Comparison of ENCODE assay signal across 18 cellular contexts in the genomic region with DNA sequence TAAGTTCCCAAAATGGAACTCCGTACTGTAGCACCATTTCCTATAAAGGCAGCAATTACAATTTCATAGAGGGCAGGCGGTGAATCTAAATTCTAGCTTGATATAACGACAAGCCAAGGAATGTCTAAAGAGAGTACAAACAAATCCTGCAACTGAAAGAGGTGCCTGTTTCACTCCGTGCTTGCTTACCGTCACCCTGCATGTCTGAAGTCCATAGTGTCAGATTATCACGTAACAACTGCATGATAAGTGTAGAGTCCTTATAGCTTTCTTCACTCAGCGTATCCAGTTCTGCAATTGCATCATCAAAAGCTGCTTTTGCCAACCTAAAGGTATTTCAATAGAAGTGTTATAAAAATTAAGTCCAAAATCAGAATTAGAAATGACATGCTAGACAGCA.
"Had no signal": no experiment of that assay in that cellular context is flagged by ENCODE, and none has a peak within 500 bp of the region (broad histone marks: within the 10 kb centered on the region; RNA-seq: fewer than 3 reads in every experiment).

No MANE protein-coding gene starts in this region.

- H3K4me3 ChIP-seq: heart right ventricle, ovary, tibial nerve had no signal

- H3K36me3 ChIP-seq: ovary had no signal

- H3K9me3 ChIP-seq: heart right ventricle, ovary, tibial nerve had no signal

- DNase-seq: activated CD4-positive, alpha-beta T cell treated with anti-CD3 and anti-CD28 coated beads, Interleukin-2, amount 50 U/mL, for 1 hour; activated CD8-positive, alpha-beta memory T cell treated with anti-CD3 and anti-CD28 coated beads, Interleukin-2, amount 10 ng/mL, durations not matched to agents 7 days and 5 days; activated effector memory CD4-positive, alpha-beta T cell treated with anti-CD3 and anti-CD28 coated beads, Interleukin-2, amount 50 U/mL, for 16 hours; activated T-cell treated with anti-CD3 and anti-CD28 coated beads, Interleukin-2, amount 50 U/mL, for 1 hour; amygdala; brain microvascular endothelial cell; cerebellar nuclear complex; dermis blood vessel endothelial cell; effector memory CD8-positive, alpha-beta T cell; foreskin melanocyte; heart right ventricle; mammary epithelial cell; naive B cell; ovary had no signal

- H3K27me3 ChIP-seq: brain microvascular endothelial cell, heart right ventricle, ovary, tibial nerve had no signal

- H3K4me3 Mint-ChIP-seq: activated CD8-positive, alpha-beta memory T cell treated with anti-CD3 and anti-CD28 coated beads, Interleukin-2, amount 10 ng/mL, durations not matched to agents 7 days and 5 days; activated naive CD4-positive, alpha-beta T cell treated with anti-CD3 and anti-CD28 coated beads, Interleukin-2, amount 50 U/mL, for 24 hours; effector memory CD8-positive, alpha-beta T cell; stimulated activated memory B cell treated with anti-CD40 and anti-IgM and Interleukin-4, amounts not matched to agents 10 μg/mL and 1 μg/mL and 100 μg/mL, for 72 hours had no signal

- H3K27ac Mint-ChIP-seq: activated CD8-positive, alpha-beta memory T cell treated with anti-CD3 and anti-CD28 coated beads, Interleukin-2, amount 10 ng/mL, durations not matched to agents 7 days and 5 days; activated naive CD4-positive, alpha-beta T cell treated with anti-CD3 and anti-CD28 coated beads, Interleukin-2, amount 50 U/mL, for 24 hours; effector memory CD8-positive, alpha-beta T cell; stimulated activated memory B cell treated with anti-CD40 and anti-IgM and Interleukin-4, amounts not matched to agents 10 μg/mL and 1 μg/mL and 100 μg/mL, for 72 hours had no signal

- H3K27me3 Mint-ChIP-seq: activated CD8-positive, alpha-beta memory T cell treated with anti-CD3 and anti-CD28 coated beads, Interleukin-2, amount 10 ng/mL, durations not matched to agents 7 days and 5 days; activated naive CD4-positive, alpha-beta T cell treated with anti-CD3 and anti-CD28 coated beads, Interleukin-2, amount 50 U/mL, for 24 hours; effector memory CD8-positive, alpha-beta T cell; naive B cell; stimulated activated memory B cell treated with anti-CD40 and anti-IgM and Interleukin-4, amounts not matched to agents 10 μg/mL and 1 μg/mL and 100 μg/mL, for 72 hours had no signal

- H3K9me3 Mint-ChIP-seq: activated naive CD4-positive, alpha-beta T cell treated with anti-CD3 and anti-CD28 coated beads, Interleukin-2, amount 50 U/mL, for 24 hours; effector memory CD8-positive, alpha-beta T cell; naive B cell; stimulated activated memory B cell treated with anti-CD40 and anti-IgM and Interleukin-4, amounts not matched to agents 10 μg/mL and 1 μg/mL and 100 μg/mL, for 72 hours had no signal

- H3K27ac ChIP-seq: brain microvascular endothelial cell, epithelial cell of prostate, heart right ventricle, ovary, tibial nerve had no signal

- ATAC-seq: activated CD8-positive, alpha-beta memory T cell treated with anti-CD3 and anti-CD28 coated beads, Interleukin-2, amount 10 ng/mL, durations not matched to agents 7 days and 5 days; effector memory CD8-positive, alpha-beta T cell; stimulated activated memory B cell treated with anti-CD40 and anti-IgM and Interleukin-4, amounts not matched to agents 10 μg/mL and 1 μg/mL and 100 μg/mL, for 72 hours had no signal
